Comparison of ENCODE assay signal across 8 cellular contexts in the genomic region with DNA sequence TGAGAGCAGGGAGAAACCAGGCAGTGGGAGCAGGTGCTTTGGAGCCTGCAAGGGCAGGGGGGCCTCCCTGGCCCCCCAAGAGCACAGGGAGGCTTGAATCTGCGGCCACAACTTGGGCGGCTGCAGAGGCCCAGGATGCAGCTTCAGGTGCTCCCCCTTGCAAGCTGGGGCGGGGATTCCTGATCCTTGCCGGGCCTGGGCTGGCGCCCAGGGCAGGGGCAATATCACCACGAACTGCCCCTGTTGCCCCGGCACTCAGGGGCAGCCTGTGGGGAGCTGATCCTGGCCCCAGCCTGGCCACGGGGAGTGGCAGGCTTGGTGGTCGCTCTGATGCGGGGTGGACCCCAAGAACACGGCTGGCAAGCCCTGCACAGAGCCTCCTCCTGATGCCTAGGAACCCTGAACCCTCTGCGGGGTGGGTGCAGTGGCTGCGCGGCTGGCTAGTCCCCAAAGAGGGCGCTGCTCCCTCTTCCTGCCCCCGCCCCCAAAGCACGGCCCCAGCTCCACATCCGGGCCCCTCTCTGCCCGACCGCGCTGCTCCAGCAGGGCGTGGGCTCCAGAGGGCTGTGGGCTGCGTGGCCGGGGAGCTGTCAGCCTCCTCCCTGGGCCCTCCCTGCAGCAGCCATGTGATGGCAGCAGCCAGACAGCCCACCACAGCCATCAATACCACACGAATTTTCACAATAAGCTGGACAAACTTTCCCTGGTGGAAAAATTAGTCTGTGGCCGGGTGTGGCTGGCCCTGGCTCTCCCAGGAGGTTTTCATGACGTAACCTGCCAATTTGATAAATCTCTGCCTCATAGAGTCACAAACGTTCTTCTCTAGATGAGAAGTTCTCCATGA. TPM values are rescaled to one million over a fixed set of nuclear protein-coding genes. Genes with fewer than 3 reads are reported as not detected.
DNase-seq lines count a peak whose midpoint lies in the region; ATAC-seq and TF ChIP-seq lines count a peak whose summit lies in the region.

No MANE protein-coding gene starts in this region.

- peak in 4 of 6 experiments; percentile 7 to 46 (median 24) for TF ChIP-seq CTCF in Peyer's patch (IDR thresholded peaks at IDR 0.05)
- TF ChIP-seq CTCF in nephron progenitor cell (IDR thresholded peaks at IDR 0.05) = peak; percentile 37
- TF ChIP-seq CTCF in foreskin fibroblast (IDR thresholded peaks at IDR 0.05; ENCODE audit: low read depth, low read length) = no peak
- no peak for TF ChIP-seq CTCF in lower leg skin (IDR thresholded peaks at IDR 0.05)

- H3K9me3 Mint-ChIP-seq in nephron progenitor cell = peaks cover 9% of the 10 kb centered on the region

- ATAC-seq in HG02973 (IDR thresholded peaks at IDR 0.05; ENCODE audit: unreplicated experiment) = no peak

- 6 to 39% methylated on average over 15 to 16 of the region's 28 CpGs for WGBS in lower leg skin, 2 donors

- H3K9me3 ChIP-seq in Peyer's patch = no peaks in the 10 kb centered on the region

- H3K27me3 Mint-ChIP-seq in nephron progenitor cell (ENCODE audit: low read depth, poor library complexity) = peaks cover 26% of the 10 kb centered on the region

- TF ChIP-seq POLR2A in GM18951 (IDR thresholded peaks at IDR 0.05; ENCODE audit: extremely low read depth, insufficient read depth, insufficient read length) (peak; percentile 32), Peyer's patch (IDR thresholded peaks at IDR 0.05) (no peak), lower leg skin (IDR thresholded peaks at IDR 0.05) (no peak)

- DNase-seq in Peyer's patch (peak; percentile 51 to 68 (median 60)), activated gamma-delta T cell (lab: John Stamatoyannopoulos, UW) (peak; percentile 48), nephron progenitor cell (peak; percentile 56), foreskin fibroblast (no peak), midbrain (lab: John Stamatoyannopoulos, UW) (no peak), lower leg skin (ENCODE audit: low spot score in 2 of 2) (no peak)

- peaks cover 3% of the 10 kb centered on the region for H3K4me1 Mint-ChIP-seq in nephron progenitor cell

- H3K27ac Mint-ChIP-seq in nephron progenitor cell = no peak overlapping the region

- H3K4me3 Mint-ChIP-seq in nephron progenitor cell = no peak overlapping the region

- no peaks in the 10 kb centered on the region for H3K36me3 ChIP-seq in Peyer's patch

- intact Hi-C loops in lower leg skin (cut with DNase I; ENCODE audit: low total_unique reads) = no loop called here

- no peaks in the 10 kb centered on the region for H3K27me3 ChIP-seq in Peyer's patch

- peaks cover 0 to 8% (median 0%) of the 10 kb centered on the region in 4 donors for H3K4me1 ChIP-seq in Peyer's patch

- H3K36me3 Mint-ChIP-seq in nephron progenitor cell (ENCODE audit: low read depth) = no peaks in the 10 kb centered on the region

- in situ Hi-C loops in GM18951 (cut with MboI; ENCODE audit: low sequenced_read_pairs, unreplicated experiment) = no loop called here

- no peak overlapping the region for H3K4me3 ChIP-seq in Peyer's patch
- no peak overlapping the region for H3K4me3 ChIP-seq in foreskin fibroblast (ENCODE audit: low read depth in 1 of 2, low read length in 2 of 2)
- H3K4me3 ChIP-seq in lower leg skin (ENCODE audit: low read depth, poor library complexity, severe bottlenecking) = no peak overlapping the region

- peak overlapping the region in 1 of 4 donors; percentile 25 for H3K27ac ChIP-seq in Peyer's patch

RNA-seq across cellular contexts. Expression of a gene that starts 21.0 kb away (rescaled TPM):
- total RNA-seq in Peyer's patch (under 1 TPM in 2 of 4 donors, not detected in 2; 0.53 to 0.95 TPM), lower leg skin (1 to 10 TPM; 1.2 to 1.7 (median 1.5) TPM)

RNA-seq across cellular contexts. Expression of a gene that starts 39.1 kb away (rescaled TPM):
- total RNA-seq in Peyer's patch (not detected), lower leg skin (not detected)

RNA-seq across cellular contexts. Expression of a gene that starts 49.7 kb away (rescaled TPM):
- total RNA-seq in Peyer's patch = 1 to 10 TPM in 1 of 4 donors, under 1 TPM in 1, not detected in 2; 0.54 to 1.6 TPM
- total RNA-seq in lower leg skin = 10 to 100 TPM in 1 of 4 donors, 1 to 10 TPM in 2, under 1 TPM in 1; 0.99 to 17.0 (median 4.8) TPM

Comparison
In these comparisons a context has a peak if more than half of its experiments do, and no peak if none do; other contexts are left out.
1. DNase-seq: peak in Peyer's patch (3 of 3), activated gamma-delta T cell (single experiment) and nephron progenitor cell (single experiment); none in foreskin fibroblast (0 of 2), midbrain (single experiment) and lower leg skin (0 of 2).
2. CTCF ChIP-seq: peak in Peyer's patch (4 of 6) and nephron progenitor cell (single experiment); none in foreskin fibroblast (single experiment) and lower leg skin (0 of 3).